11 cellular contexts compared by ENCODE assay signal in the genomic region with DNA sequence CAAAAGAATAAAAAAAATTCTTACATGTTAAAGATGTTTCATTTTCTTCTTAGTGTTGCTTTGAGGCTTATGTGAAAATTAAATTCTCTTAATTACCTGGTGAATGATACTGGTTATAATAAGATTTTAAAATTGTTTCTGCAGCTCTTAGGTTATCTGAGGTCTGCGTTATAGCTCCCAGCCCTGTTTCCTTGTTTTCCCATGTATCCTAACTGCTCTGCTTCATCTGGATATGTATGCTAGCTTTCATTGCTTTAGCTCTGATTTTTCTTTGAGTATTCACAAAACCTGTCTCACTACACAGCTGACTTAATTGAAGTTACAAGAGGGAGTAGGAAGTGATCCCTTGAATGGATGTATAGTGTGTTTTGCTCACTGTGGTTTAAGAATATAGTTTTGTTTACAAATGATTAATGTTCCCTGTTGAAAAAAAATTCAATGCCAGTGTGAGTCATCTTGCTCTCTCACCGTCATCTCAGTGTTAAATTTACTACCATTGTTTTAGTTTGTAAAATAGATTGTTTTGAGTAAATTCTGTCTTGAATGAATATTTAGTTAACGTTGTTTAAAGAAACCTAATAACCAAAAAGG. TPM values are rescaled to one million over a fixed set of nuclear protein-coding genes. Genes with fewer than 3 reads are reported as not detected.
DNase-seq lines count a peak whose midpoint lies in the region; ATAC-seq, FAIRE-seq and TF ChIP-seq lines count a peak whose summit lies in the region.
"Had no signal": no experiment of that assay in that cellular context is flagged by ENCODE, and none has a peak within 500 bp of the region (broad histone marks: within the 10 kb centered on the region; RNA-seq: fewer than 3 reads in every experiment).

No MANE protein-coding gene starts in this region.

- H3K4me1 ChIP-seq in pancreas = no peaks in the 10 kb centered on the region

- ATAC-seq in esophagus mucosa = peak; percentile 76
- ATAC-seq in pancreas = no peak
- ATAC-seq: right cardiac atrium had no signal

- TF ChIP-seq CTCF in pancreas (IDR thresholded peaks at IDR 0.05) = no peak

- in situ Hi-C loops in SK-MEL-5 (cut with HindIII; ENCODE audit: low pct_unique_long_range_greater_than_20kb, low sequenced_read_pairs) = no loop called here

- H3K4me3 Mint-ChIP-seq in T-helper 2 cell treated with Interferon-gamma antibody and Interleukin-4, amounts not matched to agents 5 μg/mL and 100 μg/mL, for 36 hours = no peak overlapping the region
- H3K4me3 Mint-ChIP-seq in activated naive CD4-positive, alpha-beta T cell treated with anti-CD3 and anti-CD28 coated beads for 36 hours = no peak overlapping the region

- peaks cover 0 to 26% (median 0%) of the 10 kb centered on the region in 3 donors for H3K36me3 ChIP-seq in pancreas

- no peaks in the 10 kb centered on the region for H3K27me3 ChIP-seq in pancreas
- H3K27me3 ChIP-seq: SJSA1 had no signal

- DNase-seq in HCEC 1CT (peak; percentile 88), SK-MEL-5 (ENCODE audit: low read depth, low spot score) (peak; percentile 80), renal cortical epithelial cell (ENCODE audit: low read depth) (peak; percentile 64), pancreas (no peak)
- DNase-seq in T-helper 2 cell treated with Interferon-gamma antibody and Interleukin-4, amounts not matched to agents 5 μg/mL and 100 μg/mL, for 36 hours (ENCODE audit: low spot score) = no peak
- DNase-seq in activated naive CD4-positive, alpha-beta T cell treated with anti-CD3 and anti-CD28 coated beads for 36 hours = no peak
- DNase-seq: hippocampal formation, NCI-H1105 treated with DMSO at 0.1 percent for 48 hours, right cardiac atrium had no signal

- H3K27me3 Mint-ChIP-seq in T-helper 2 cell treated with Interferon-gamma antibody and Interleukin-4, amounts not matched to agents 5 μg/mL and 100 μg/mL, for 36 hours (ENCODE audit: low read depth) = no peaks in the 10 kb centered on the region
- no peaks in the 10 kb centered on the region for H3K27me3 Mint-ChIP-seq in activated naive CD4-positive, alpha-beta T cell treated with anti-CD3 and anti-CD28 coated beads for 36 hours (ENCODE audit: low read depth)

- WGBS in pancreas, 2 donors = 75 to 80% methylated on average over 3 of the region's 3 CpGs

- H3K27ac ChIP-seq in pancreas = no peak overlapping the region
- H3K27ac ChIP-seq: SJSA1 had no signal

- peaks cover 43% of the 10 kb centered on the region for H3K36me3 Mint-ChIP-seq in T-helper 2 cell treated with Interferon-gamma antibody and Interleukin-4, amounts not matched to agents 5 μg/mL and 100 μg/mL, for 36 hours (ENCODE audit: low read depth)
- H3K36me3 Mint-ChIP-seq in activated naive CD4-positive, alpha-beta T cell treated with anti-CD3 and anti-CD28 coated beads for 36 hours (ENCODE audit: low read depth) = peaks cover 28% of the 10 kb centered on the region

- CTCF ChIA-PET in activated naive CD4-positive, alpha-beta T cell treated with anti-CD3 and anti-CD28 coated beads for 36 hours (lab: Charles Lee) = interaction anchor here (1.4 kb wide), 1 partner anchor 12 kb away, joined by 4 read pairs; no protein-coding TSS in a partner anchor

- H3K9me3 ChIP-seq in pancreas = no peaks in the 10 kb centered on the region
- H3K9me3 ChIP-seq: SJSA1 had no signal

- intact Hi-C loops in pancreas (cut with DNase I) = no loop called here
- intact Hi-C loops in activated naive CD4-positive, alpha-beta T cell treated with anti-CD3 and anti-CD28 coated beads for 36 hours (cut with micrococcal nuclease) = no loop called here

- no peak overlapping the region for H3K4me3 ChIP-seq in pancreas
- H3K4me3 ChIP-seq: SJSA1 had no signal

- peaks cover 8% of the 10 kb centered on the region for H3K4me1 Mint-ChIP-seq in T-helper 2 cell treated with Interferon-gamma antibody and Interleukin-4, amounts not matched to agents 5 μg/mL and 100 μg/mL, for 36 hours (ENCODE audit: low read depth)
- peaks cover 17% of the 10 kb centered on the region for H3K4me1 Mint-ChIP-seq in activated naive CD4-positive, alpha-beta T cell treated with anti-CD3 and anti-CD28 coated beads for 36 hours (ENCODE audit: low read depth)

- FAIRE-seq in pancreas (lab: Jason Lieb, UNC) = no peak

- no peak overlapping the region for H3K27ac Mint-ChIP-seq in T-helper 2 cell treated with Interferon-gamma antibody and Interleukin-4, amounts not matched to agents 5 μg/mL and 100 μg/mL, for 36 hours
- H3K27ac Mint-ChIP-seq in activated naive CD4-positive, alpha-beta T cell treated with anti-CD3 and anti-CD28 coated beads for 36 hours = no peak overlapping the region

- H3K9me3 Mint-ChIP-seq in T-helper 2 cell treated with Interferon-gamma antibody and Interleukin-4, amounts not matched to agents 5 μg/mL and 100 μg/mL, for 36 hours = no peaks in the 10 kb centered on the region
- H3K9me3 Mint-ChIP-seq in activated naive CD4-positive, alpha-beta T cell treated with anti-CD3 and anti-CD28 coated beads for 36 hours = no peaks in the 10 kb centered on the region

RNA-seq across cellular contexts. Expression of gene CPSF6, which starts 26.8 kb away (rescaled TPM):
- total RNA-seq in SK-MEL-5 (2014; rRNA removed; shearing (Covaris generic)) = 26.5 and 29.0 TPM in 2 replicates
- 33.2 and 46.5 TPM in 2 replicates for polyA plus RNA-seq in SK-MEL-5 (2015; cell fraction: cytosol; rRNA removed)
- polyA plus RNA-seq in SK-MEL-5 (2015; cell fraction: nucleus; rRNA removed) = 136 and 143 TPM in 2 replicates
- 36.1 TPM for total RNA-seq in esophagus mucosa
- 15.5 and 30.2 TPM in 2 replicates for total RNA-seq in renal cortical epithelial cell
- total RNA-seq in pancreas = 10 to 100 TPM; 20.4 to 34.2 (median 28.8) TPM
- polyA plus RNA-seq in pancreas = 10 to 100 TPM; 14.1 to 17.8 TPM
- total RNA-seq in activated naive CD4-positive, alpha-beta T cell treated with anti-CD3 and anti-CD28 coated beads for 36 hours = 10 to 100 TPM; 73.7 to 75.7 TPM

Comparison
In these comparisons a context has a peak if more than half of its experiments do, and no peak if none do; other contexts are left out.
1. DNase-seq: peak in HCEC 1CT (single experiment), SK-MEL-5 (single experiment) and renal cortical epithelial cell (single experiment); none in pancreas (0 of 6), T-helper 2 cell treated with Interferon-gamma antibody and Interleukin-4, amounts not matched to agents 5 μg/mL and 100 μg/mL, for 36 hours (single experiment) and activated naive CD4-positive, alpha-beta T cell treated with anti-CD3 and anti-CD28 coated beads for 36 hours (single experiment).